16 cellular contexts compared by ENCODE assay signal in genomic region chr11:66366844-66367477, GRCh38. TPM values are rescaled to one million over a fixed set of nuclear protein-coding genes. Genes with fewer than 3 reads are reported as not detected.
"Had no signal": no experiment of that assay in that cellular context is flagged by ENCODE, and none has a peak within 500 bp of the region (broad histone marks: within the 10 kb centered on the region; RNA-seq: fewer than 3 reads in every experiment).

No MANE protein-coding gene starts in this region.

- ATAC-seq: body of pancreas, natural killer cell, WTC11 had no signal

- DNase-seq: activated CD4-positive, alpha-beta memory T cell treated with anti-CD3 and anti-CD28 coated beads for 36 hours; activated CD4-positive, alpha-beta T cell treated with anti-CD3 and anti-CD28 coated beads for 4 hours; activated naive CD4-positive, alpha-beta T cell; activated T-cell treated with anti-CD3 and anti-CD28 coated beads for 4 hours; body of pancreas; head of caudate nucleus; kidney; natural killer cell; occipital lobe had no signal

- H3K27ac ChIP-seq: body of pancreas, tibial nerve had no signal

- H3K27me3 ChIP-seq: body of pancreas had no signal

- FAIRE-seq: colon, frontal cortex, kidney, urothelium cell line had no signal

- H3K9me3 ChIP-seq: body of pancreas, tibial nerve had no signal

- H3K4me3 ChIP-seq: body of pancreas, lung, tibial nerve had no signal

RNA-seq across cellular contexts. Expression of gene CD248, which starts 50.1 kb away (rescaled TPM):
- total RNA-seq: activated CD4-positive, alpha-beta memory T cell treated with anti-CD3 and anti-CD28 coated beads for 36 hours; activated T-helper 1 cell treated with anti-CD3 and anti-CD28 coated beads, Interleukin-12 subunit alpha, Interleukin-12 subunit beta, Interleukin-2, Interleukin-4 antibody, amounts not matched to agents 30 ng/mL and 10 ng/mL and 1 ng/mL, durations not matched to agents 14 hours and 24 hours and 36 hours had no signal
